1 cellular context compared by ENCODE assay signal in the genomic region with DNA sequence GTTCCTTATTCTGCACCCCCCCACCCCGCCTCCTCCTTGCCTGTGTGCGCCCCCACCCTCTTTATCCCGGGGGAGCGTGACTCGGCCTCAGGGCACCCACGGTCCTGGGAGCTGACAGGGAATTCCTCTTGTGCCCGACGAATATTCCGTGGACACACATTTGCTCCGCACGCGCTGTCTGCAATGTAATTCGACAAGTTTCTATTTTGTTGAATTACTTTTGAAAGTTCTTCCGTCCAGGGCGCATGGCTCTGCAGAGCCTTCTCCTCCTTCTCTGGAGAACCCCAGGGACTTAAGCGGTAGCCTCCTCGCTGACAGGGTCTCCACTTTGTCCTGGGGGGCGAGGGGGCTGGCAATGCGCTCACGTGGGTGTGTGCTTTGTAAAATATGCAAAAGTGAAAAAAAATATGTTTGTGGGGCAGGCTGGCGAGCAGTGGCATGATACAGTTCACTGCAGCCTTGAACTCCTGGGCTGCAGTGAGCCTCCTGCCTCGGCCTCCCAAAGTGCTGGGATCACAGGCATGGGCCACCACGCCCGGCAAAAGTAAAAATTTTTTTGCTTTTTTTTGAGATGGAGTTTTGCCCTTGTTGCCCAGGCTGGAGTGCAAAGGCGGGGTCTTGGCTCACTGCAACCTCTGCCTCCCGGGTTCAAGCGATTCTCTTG.
TF ChIP-seq lines count a peak whose summit lies in the region.

No MANE protein-coding gene starts in this region.

TF ChIP-seq in HepG2, 621 proteins besides CTCF, POLR2A, EP300 and RAD21 (continued from another document):
- TF ChIP-seq, protein P1, sequence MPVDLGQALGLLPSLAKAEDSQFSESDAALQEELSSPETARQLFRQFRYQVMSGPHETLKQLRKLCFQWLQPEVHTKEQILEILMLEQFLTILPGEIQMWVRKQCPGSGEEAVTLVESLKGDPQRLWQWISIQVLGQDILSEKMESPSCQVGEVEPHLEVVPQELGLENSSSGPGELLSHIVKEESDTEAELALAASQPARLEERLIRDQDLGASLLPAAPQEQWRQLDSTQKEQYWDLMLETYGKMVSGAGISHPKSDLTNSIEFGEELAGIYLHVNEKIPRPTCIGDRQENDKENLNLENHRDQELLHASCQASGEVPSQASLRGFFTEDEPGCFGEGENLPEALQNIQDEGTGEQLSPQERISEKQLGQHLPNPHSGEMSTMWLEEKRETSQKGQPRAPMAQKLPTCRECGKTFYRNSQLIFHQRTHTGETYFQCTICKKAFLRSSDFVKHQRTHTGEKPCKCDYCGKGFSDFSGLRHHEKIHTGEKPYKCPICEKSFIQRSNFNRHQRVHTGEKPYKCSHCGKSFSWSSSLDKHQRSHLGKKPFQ (CRISPR knock-in tag; IDR thresholded peaks at IDR 0.05; ENCODE audit: insufficient replicate concordance): peak; percentile 25
- 0 out of 2 replicates have a peak, but pooled peaks have one; percentile 52 for TF ChIP-seq SNAI1 (CRISPR knock-in tag; IDR thresholded peaks at IDR 0.05; ENCODE audit: borderline replicate concordance)
- TF ChIP-seq ZNF207 (IDR thresholded peaks at IDR 0.05; ENCODE audit: borderline replicate concordance): no peak
- TF ChIP-seq, protein P2, sequence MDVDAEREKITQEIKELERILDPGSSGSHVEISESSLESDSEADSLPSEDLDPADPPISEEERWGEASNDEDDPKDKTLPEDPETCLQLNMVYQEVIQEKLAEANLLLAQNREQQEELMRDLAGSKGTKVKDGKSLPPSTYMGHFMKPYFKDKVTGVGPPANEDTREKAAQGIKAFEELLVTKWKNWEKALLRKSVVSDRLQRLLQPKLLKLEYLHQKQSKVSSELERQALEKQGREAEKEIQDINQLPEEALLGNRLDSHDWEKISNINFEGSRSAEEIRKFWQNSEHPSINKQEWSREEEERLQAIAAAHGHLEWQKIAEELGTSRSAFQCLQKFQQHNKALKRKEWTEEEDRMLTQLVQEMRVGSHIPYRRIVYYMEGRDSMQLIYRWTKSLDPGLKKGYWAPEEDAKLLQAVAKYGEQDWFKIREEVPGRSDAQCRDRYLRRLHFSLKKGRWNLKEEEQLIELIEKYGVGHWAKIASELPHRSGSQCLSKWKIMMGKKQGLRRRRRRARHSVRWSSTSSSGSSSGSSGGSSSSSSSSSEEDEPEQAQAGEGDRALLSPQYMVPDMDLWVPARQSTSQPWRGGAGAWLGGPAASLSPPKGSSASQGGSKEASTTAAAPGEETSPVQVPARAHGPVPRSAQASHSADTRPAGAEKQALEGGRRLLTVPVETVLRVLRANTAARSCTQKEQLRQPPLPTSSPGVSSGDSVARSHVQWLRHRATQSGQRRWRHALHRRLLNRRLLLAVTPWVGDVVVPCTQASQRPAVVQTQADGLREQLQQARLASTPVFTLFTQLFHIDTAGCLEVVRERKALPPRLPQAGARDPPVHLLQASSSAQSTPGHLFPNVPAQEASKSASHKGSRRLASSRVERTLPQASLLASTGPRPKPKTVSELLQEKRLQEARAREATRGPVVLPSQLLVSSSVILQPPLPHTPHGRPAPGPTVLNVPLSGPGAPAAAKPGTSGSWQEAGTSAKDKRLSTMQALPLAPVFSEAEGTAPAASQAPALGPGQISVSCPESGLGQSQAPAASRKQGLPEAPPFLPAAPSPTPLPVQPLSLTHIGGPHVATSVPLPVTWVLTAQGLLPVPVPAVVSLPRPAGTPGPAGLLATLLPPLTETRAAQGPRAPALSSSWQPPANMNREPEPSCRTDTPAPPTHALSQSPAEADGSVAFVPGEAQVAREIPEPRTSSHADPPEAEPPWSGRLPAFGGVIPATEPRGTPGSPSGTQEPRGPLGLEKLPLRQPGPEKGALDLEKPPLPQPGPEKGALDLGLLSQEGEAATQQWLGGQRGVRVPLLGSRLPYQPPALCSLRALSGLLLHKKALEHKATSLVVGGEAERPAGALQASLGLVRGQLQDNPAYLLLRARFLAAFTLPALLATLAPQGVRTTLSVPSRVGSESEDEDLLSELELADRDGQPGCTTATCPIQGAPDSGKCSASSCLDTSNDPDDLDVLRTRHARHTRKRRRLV (CRISPR knock-in tag; IDR thresholded peaks at IDR 0.05): 0 out of 2 replicates have a peak, but pooled peaks have one; percentile 40
- no peak for TF ChIP-seq TBX2 (CRISPR knock-in tag; IDR thresholded peaks at IDR 0.05; ENCODE audit: borderline replicate concordance)
- TF ChIP-seq ZNF678 (CRISPR knock-in tag; IDR thresholded peaks at IDR 0.05): 0 out of 2 replicates have a peak, but pooled peaks have one; percentile 56
- TF ChIP-seq ZNF333 (CRISPR knock-in tag; IDR thresholded peaks at IDR 0.05; ENCODE audit: borderline replicate concordance): 0 out of 2 replicates have a peak, but pooled peaks have one; percentile 44
- 0 out of 2 replicates have a peak, but pooled peaks have one; percentile 11 for TF ChIP-seq ZBTB7B (CRISPR knock-in tag; IDR thresholded peaks at IDR 0.05)
- TF ChIP-seq ZNF563 (CRISPR knock-in tag; IDR thresholded peaks at IDR 0.05): 0 out of 2 replicates have a peak, but pooled peaks have one; percentile 18
- 0 out of 2 replicates have a peak, but pooled peaks have one; percentile 25 for TF ChIP-seq PCBP1 (IDR thresholded peaks at IDR 0.05; ENCODE audit: borderline replicate concordance, low read depth, low read length)
- TF ChIP-seq ZMYM4 (CRISPR knock-in tag; IDR thresholded peaks at IDR 0.05): no peak
- TF ChIP-seq, protein P3, sequence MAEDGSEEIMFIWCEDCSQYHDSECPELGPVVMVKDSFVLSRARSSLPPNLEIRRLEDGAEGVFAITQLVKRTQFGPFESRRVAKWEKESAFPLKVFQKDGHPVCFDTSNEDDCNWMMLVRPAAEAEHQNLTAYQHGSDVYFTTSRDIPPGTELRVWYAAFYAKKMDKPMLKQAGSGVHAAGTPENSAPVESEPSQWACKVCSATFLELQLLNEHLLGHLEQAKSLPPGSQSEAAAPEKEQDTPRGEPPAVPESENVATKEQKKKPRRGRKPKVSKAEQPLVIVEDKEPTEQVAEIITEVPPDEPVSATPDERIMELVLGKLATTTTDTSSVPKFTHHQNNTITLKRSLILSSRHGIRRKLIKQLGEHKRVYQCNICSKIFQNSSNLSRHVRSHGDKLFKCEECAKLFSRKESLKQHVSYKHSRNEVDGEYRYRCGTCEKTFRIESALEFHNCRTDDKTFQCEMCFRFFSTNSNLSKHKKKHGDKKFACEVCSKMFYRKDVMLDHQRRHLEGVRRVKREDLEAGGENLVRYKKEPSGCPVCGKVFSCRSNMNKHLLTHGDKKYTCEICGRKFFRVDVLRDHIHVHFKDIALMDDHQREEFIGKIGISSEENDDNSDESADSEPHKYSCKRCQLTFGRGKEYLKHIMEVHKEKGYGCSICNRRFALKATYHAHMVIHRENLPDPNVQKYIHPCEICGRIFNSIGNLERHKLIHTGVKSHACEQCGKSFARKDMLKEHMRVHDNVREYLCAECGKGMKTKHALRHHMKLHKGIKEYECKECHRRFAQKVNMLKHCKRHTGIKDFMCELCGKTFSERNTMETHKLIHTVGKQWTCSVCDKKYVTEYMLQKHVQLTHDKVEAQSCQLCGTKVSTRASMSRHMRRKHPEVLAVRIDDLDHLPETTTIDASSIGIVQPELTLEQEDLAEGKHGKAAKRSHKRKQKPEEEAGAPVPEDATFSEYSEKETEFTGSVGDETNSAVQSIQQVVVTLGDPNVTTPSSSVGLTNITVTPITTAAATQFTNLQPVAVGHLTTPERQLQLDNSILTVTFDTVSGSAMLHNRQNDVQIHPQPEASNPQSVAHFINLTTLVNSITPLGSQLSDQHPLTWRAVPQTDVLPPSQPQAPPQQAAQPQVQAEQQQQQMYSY (CRISPR knock-in tag; IDR thresholded peaks at IDR 0.05): no peak
- no peak for TF ChIP-seq RNF2 (conservative IDR thresholded peaks at IDR 0.05; ENCODE audit: low read depth)
- TF ChIP-seq, protein P4, sequence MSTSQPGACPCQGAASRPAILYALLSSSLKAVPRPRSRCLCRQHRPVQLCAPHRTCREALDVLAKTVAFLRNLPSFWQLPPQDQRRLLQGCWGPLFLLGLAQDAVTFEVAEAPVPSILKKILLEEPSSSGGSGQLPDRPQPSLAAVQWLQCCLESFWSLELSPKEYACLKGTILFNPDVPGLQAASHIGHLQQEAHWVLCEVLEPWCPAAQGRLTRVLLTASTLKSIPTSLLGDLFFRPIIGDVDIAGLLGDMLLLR (CRISPR knock-in tag; IDR thresholded peaks at IDR 0.05): no peak
- TF ChIP-seq SMARCC2 (IDR thresholded peaks at IDR 0.05): no peak
- TF ChIP-seq, protein P5, sequence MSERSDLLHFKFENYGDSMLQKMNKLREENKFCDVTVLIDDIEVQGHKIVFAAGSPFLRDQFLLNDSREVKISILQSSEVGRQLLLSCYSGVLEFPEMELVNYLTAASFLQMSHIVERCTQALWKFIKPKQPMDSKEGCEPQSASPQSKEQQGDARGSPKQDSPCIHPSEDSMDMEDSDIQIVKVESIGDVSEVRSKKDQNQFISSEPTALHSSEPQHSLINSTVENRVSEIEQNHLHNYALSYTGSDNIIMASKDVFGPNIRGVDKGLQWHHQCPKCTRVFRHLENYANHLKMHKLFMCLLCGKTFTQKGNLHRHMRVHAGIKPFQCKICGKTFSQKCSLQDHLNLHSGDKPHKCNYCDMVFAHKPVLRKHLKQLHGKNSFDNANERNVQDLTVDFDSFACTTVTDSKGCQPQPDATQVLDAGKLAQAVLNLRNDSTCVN (CRISPR knock-in tag; IDR thresholded peaks at IDR 0.05; ENCODE audit: borderline replicate concordance): 0 out of 2 replicates have a peak, but pooled peaks have one; percentile 15
- peak; percentile 20 for TF ChIP-seq SRSF1 (optimal IDR thresholded peaks at IDR 0.05; ENCODE audit: low read depth, low read length)
- TF ChIP-seq, protein P6, sequence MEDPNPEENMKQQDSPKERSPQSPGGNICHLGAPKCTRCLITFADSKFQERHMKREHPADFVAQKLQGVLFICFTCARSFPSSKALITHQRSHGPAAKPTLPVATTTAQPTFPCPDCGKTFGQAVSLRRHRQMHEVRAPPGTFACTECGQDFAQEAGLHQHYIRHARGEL (CRISPR knock-in tag; IDR thresholded peaks at IDR 0.05): no peak
- TF ChIP-seq, protein P7, sequence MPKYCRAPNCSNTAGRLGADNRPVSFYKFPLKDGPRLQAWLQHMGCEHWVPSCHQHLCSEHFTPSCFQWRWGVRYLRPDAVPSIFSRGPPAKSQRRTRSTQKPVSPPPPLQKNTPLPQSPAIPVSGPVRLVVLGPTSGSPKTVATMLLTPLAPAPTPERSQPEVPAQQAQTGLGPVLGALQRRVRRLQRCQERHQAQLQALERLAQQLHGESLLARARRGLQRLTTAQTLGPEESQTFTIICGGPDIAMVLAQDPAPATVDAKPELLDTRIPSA (CRISPR knock-in tag; IDR thresholded peaks at IDR 0.05; ENCODE audit: borderline replicate concordance): no peak
- TF ChIP-seq, protein P8, sequence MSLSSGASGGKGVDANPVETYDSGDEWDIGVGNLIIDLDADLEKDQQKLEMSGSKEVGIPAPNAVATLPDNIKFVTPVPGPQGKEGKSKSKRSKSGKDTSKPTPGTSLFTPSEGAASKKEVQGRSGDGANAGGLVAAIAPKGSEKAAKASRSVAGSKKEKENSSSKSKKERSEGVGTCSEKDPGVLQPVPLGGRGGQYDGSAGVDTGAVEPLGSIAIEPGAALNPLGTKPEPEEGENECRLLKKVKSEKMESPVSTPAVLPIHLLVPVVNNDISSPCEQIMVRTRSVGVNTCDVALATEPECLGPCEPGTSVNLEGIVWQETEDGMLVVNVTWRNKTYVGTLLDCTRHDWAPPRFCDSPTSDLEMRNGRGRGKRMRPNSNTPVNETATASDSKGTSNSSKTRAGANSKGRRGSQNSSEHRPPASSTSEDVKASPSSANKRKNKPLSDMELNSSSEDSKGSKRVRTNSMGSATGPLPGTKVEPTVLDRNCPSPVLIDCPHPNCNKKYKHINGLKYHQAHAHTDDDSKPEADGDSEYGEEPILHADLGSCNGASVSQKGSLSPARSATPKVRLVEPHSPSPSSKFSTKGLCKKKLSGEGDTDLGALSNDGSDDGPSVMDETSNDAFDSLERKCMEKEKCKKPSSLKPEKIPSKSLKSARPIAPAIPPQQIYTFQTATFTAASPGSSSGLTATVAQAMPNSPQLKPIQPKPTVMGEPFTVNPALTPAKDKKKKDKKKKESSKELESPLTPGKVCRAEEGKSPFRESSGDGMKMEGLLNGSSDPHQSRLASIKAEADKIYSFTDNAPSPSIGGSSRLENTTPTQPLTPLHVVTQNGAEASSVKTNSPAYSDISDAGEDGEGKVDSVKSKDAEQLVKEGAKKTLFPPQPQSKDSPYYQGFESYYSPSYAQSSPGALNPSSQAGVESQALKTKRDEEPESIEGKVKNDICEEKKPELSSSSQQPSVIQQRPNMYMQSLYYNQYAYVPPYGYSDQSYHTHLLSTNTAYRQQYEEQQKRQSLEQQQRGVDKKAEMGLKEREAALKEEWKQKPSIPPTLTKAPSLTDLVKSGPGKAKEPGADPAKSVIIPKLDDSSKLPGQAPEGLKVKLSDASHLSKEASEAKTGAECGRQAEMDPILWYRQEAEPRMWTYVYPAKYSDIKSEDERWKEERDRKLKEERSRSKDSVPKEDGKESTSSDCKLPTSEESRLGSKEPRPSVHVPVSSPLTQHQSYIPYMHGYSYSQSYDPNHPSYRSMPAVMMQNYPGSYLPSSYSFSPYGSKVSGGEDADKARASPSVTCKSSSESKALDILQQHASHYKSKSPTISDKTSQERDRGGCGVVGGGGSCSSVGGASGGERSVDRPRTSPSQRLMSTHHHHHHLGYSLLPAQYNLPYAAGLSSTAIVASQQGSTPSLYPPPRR (CRISPR knock-in tag; IDR thresholded peaks at IDR 0.05; ENCODE audit: borderline replicate concordance): 0 out of 2 replicates have a peak, but pooled peaks have one; percentile 25
- TF ChIP-seq, protein P9, sequence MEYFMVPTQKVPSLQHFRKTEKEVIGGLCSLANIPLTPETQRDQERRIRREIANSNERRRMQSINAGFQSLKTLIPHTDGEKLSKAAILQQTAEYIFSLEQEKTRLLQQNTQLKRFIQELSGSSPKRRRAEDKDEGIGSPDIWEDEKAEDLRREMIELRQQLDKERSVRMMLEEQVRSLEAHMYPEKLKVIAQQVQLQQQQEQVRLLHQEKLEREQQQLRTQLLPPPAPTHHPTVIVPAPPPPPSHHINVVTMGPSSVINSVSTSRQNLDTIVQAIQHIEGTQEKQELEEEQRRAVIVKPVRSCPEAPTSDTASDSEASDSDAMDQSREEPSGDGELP (IDR thresholded peaks at IDR 0.05; ENCODE audit: borderline replicate concordance, low read depth): no peak
- TF ChIP-seq, protein P10, sequence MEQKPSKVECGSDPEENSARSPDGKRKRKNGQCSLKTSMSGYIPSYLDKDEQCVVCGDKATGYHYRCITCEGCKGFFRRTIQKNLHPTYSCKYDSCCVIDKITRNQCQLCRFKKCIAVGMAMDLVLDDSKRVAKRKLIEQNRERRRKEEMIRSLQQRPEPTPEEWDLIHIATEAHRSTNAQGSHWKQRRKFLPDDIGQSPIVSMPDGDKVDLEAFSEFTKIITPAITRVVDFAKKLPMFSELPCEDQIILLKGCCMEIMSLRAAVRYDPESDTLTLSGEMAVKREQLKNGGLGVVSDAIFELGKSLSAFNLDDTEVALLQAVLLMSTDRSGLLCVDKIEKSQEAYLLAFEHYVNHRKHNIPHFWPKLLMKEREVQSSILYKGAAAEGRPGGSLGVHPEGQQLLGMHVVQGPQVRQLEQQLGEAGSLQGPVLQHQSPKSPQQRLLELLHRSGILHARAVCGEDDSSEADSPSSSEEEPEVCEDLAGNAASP (CRISPR knock-in tag; IDR thresholded peaks at IDR 0.05; ENCODE audit: borderline replicate concordance): no peak
- 0 out of 2 replicates have a peak, but pooled peaks have one; percentile 1 for TF ChIP-seq ZFP82 (CRISPR knock-in tag; IDR thresholded peaks at IDR 0.05; ENCODE audit: borderline replicate concordance)
- TF ChIP-seq BORCS8-MEF2B (CRISPR knock-in tag; IDR thresholded peaks at IDR 0.05): peak; percentile 45; the same call in 1 of the 2 replicates
- TF ChIP-seq YEATS2 (CRISPR knock-in tag; IDR thresholded peaks at IDR 0.05; ENCODE audit: borderline replicate concordance): 0 out of 2 replicates have a peak, but pooled peaks have one; percentile 6
- TF ChIP-seq ZNF317 (CRISPR knock-in tag; IDR thresholded peaks at IDR 0.05): 0 out of 2 replicates have a peak, but pooled peaks have one; percentile 38
- 0 out of 2 replicates have a peak, but pooled peaks have one; percentile 45 for TF ChIP-seq ZNF235 (CRISPR knock-in tag; IDR thresholded peaks at IDR 0.05; ENCODE audit: borderline replicate concordance)
